In genomic region chrX:49287665-49288064, GRCh38 we compare ENCODE assay signal across 26 cellular contexts. TPM values are rescaled to one million over a fixed set of nuclear protein-coding genes. Genes with fewer than 3 reads are reported as not detected.
DNase-seq lines count a peak whose midpoint lies in the region; ATAC-seq and TF ChIP-seq lines count a peak whose summit lies in the region.
"Had no signal": no experiment of that assay in that cellular context is flagged by ENCODE, and none has a peak within 500 bp of the region (broad histone marks: within the 10 kb centered on the region; RNA-seq: fewer than 3 reads in every experiment).

No MANE protein-coding gene starts in this region.

- TF ChIP-seq POLR2A in gastrocnemius medialis (IDR thresholded peaks at IDR 0.05) = no peak

- no peak overlapping the region for H3K27ac ChIP-seq in CD8-positive, alpha-beta T cell (ENCODE audit: low read depth, low read length)
- no peak overlapping the region for H3K27ac ChIP-seq in gastrocnemius medialis
- H3K27ac ChIP-seq: HL-60, SJSA1 had no signal

- no peaks in the 10 kb centered on the region for H3K36me3 ChIP-seq in CD8-positive, alpha-beta T cell (ENCODE audit: insufficient read depth, low read length)
- peaks cover 0 to 11% of the 10 kb centered on the region in 2 donors for H3K36me3 ChIP-seq in gastrocnemius medialis
- H3K36me3 ChIP-seq: SJSA1 had no signal

- DNase-seq in activated T-cell treated with anti-CD3 and anti-CD28 coated beads, Interleukin-2, amount 50 U/mL, for 24 hours = peak; percentile 14
- DNase-seq in activated T-cell treated with anti-CD3 and anti-CD28 coated beads, Interleukin-2, amount 50 U/mL, for 72 hours = no peak
- DNase-seq in CD8-positive, alpha-beta T cell = no peak
- no peak for DNase-seq in T-helper 2 cell treated with Interferon-gamma antibody and Interleukin-4, amounts not matched to agents 5 μg/mL and 100 μg/mL, for 36 hours (ENCODE audit: low spot score)
- DNase-seq in stimulated activated effector memory CD8-positive, alpha-beta T cell treated with anti-CD3 and anti-CD28 coated beads, Interleukin-12 subunit alpha, Interleukin-12 subunit beta, amount 100 ng/mL, for 72 hours (ENCODE audit: low spot score in 2 of 2) = no peak
- DNase-seq in gastrocnemius medialis = no peak
- DNase-seq: C1 segment of cervical spinal cord, Calu3, DMS79 treated with DMSO at 0.1 percent for 48 hours, GF-D8, HCEC 1CT, NCI-H1048, NCI-H1417, NCI-H1694, NCI-H2029 treated with DMSO at 0.1 percent for 48 hours, NCI-H446 treated with DMSO at 0.1 percent for 48 hours, NCI-H526, NCI-H82, Right ventricle myocardium superior, RPMI8226 had no signal

- no peak for ATAC-seq in activated T-cell treated with anti-CD3 and anti-CD28 coated beads, Interleukin-2, amount 50 U/mL, for 72 hours (replicated peaks in 1 of 2)
- ATAC-seq in CD8-positive, alpha-beta T cell = no peak
- ATAC-seq in stimulated activated effector memory CD8-positive, alpha-beta T cell treated with anti-CD3 and anti-CD28 coated beads, Interleukin-12 subunit alpha, Interleukin-12 subunit beta, amount 100 ng/mL, for 72 hours = peak; percentile 28
- ATAC-seq in GM18520 (IDR thresholded peaks at IDR 0.05; ENCODE audit: unreplicated experiment) (no peak), gastrocnemius medialis (no peak)

- no peak overlapping the region for H3K4me3 ChIP-seq in CD8-positive, alpha-beta T cell (ENCODE audit: low read depth, low read length)
- H3K4me3 ChIP-seq in gastrocnemius medialis = no peak overlapping the region
- H3K4me3 ChIP-seq: SJSA1 had no signal

- H3K27ac Mint-ChIP-seq in activated T-cell treated with anti-CD3 and anti-CD28 coated beads, Interleukin-2, amount 50 U/mL, for 24 hours = peak overlapping the region; percentile 34
- no peak overlapping the region for H3K27ac Mint-ChIP-seq in activated T-cell treated with anti-CD3 and anti-CD28 coated beads, Interleukin-2, amount 50 U/mL, for 72 hours
- H3K27ac Mint-ChIP-seq in CD8-positive, alpha-beta T cell = peak overlapping the region; percentile 13
- peak overlapping the region; percentile 31 for H3K27ac Mint-ChIP-seq in T-helper 2 cell treated with Interferon-gamma antibody and Interleukin-4, amounts not matched to agents 5 μg/mL and 100 μg/mL, for 36 hours
- no peak overlapping the region for H3K27ac Mint-ChIP-seq in stimulated activated effector memory CD8-positive, alpha-beta T cell treated with anti-CD3 and anti-CD28 coated beads, Interleukin-12 subunit alpha, Interleukin-12 subunit beta, amount 100 ng/mL, for 72 hours
- H3K27ac Mint-ChIP-seq: IgD-negative memory B cell had no signal

- in situ Hi-C loops in gastrocnemius medialis (cut with MboI; ENCODE audit: low sequenced_read_pairs in 4 of 4) = no loop called here

- CTCF ChIA-PET in CD8-positive, alpha-beta T cell (lab: Charles Lee) = interaction anchor here (0.7 kb wide), 1 partner anchor 20 kb away, joined by 3 read pairs; no protein-coding TSS in a partner anchor

- no peak overlapping the region for H3K4me3 Mint-ChIP-seq in activated T-cell treated with anti-CD3 and anti-CD28 coated beads, Interleukin-2, amount 50 U/mL, for 24 hours
- H3K4me3 Mint-ChIP-seq in activated T-cell treated with anti-CD3 and anti-CD28 coated beads, Interleukin-2, amount 50 U/mL, for 72 hours = no peak overlapping the region
- H3K4me3 Mint-ChIP-seq in CD8-positive, alpha-beta T cell = no peak overlapping the region
- no peak overlapping the region for H3K4me3 Mint-ChIP-seq in T-helper 2 cell treated with Interferon-gamma antibody and Interleukin-4, amounts not matched to agents 5 μg/mL and 100 μg/mL, for 36 hours
- H3K4me3 Mint-ChIP-seq in stimulated activated effector memory CD8-positive, alpha-beta T cell treated with anti-CD3 and anti-CD28 coated beads, Interleukin-12 subunit alpha, Interleukin-12 subunit beta, amount 100 ng/mL, for 72 hours = no peak overlapping the region
- H3K4me3 Mint-ChIP-seq: IgD-negative memory B cell had no signal

- intact Hi-C loops in CD8-positive, alpha-beta T cell (cut with DNase I, micrococcal nuclease) = loop anchor here in 1 of 2 experiments (2.0 kb wide), 1 partner anchor 467 kb away; no protein-coding TSS in a partner anchor
- intact Hi-C loops in gastrocnemius medialis (cut with DNase I; ENCODE audit: low total_unique reads) = no loop called here

- peaks cover 36% of the 10 kb centered on the region for H3K27me3 Mint-ChIP-seq in activated T-cell treated with anti-CD3 and anti-CD28 coated beads, Interleukin-2, amount 50 U/mL, for 24 hours
- peaks cover 9% of the 10 kb centered on the region for H3K27me3 Mint-ChIP-seq in activated T-cell treated with anti-CD3 and anti-CD28 coated beads, Interleukin-2, amount 50 U/mL, for 72 hours (ENCODE audit: low read depth)
- no peaks in the 10 kb centered on the region for H3K27me3 Mint-ChIP-seq in CD8-positive, alpha-beta T cell (ENCODE audit: low read depth)
- H3K27me3 Mint-ChIP-seq in T-helper 2 cell treated with Interferon-gamma antibody and Interleukin-4, amounts not matched to agents 5 μg/mL and 100 μg/mL, for 36 hours (ENCODE audit: low read depth) = no peaks in the 10 kb centered on the region

- peaks cover 30% of the 10 kb centered on the region for H3K4me1 Mint-ChIP-seq in activated T-cell treated with anti-CD3 and anti-CD28 coated beads, Interleukin-2, amount 50 U/mL, for 24 hours (ENCODE audit: low read depth)
- peaks cover 33% of the 10 kb centered on the region for H3K4me1 Mint-ChIP-seq in activated T-cell treated with anti-CD3 and anti-CD28 coated beads, Interleukin-2, amount 50 U/mL, for 72 hours (ENCODE audit: low read depth)
- peaks cover 31% of the 10 kb centered on the region for H3K4me1 Mint-ChIP-seq in CD8-positive, alpha-beta T cell (ENCODE audit: low read depth)
- peaks cover 20% of the 10 kb centered on the region for H3K4me1 Mint-ChIP-seq in T-helper 2 cell treated with Interferon-gamma antibody and Interleukin-4, amounts not matched to agents 5 μg/mL and 100 μg/mL, for 36 hours (ENCODE audit: low read depth)
- peaks cover 35% of the 10 kb centered on the region for H3K4me1 Mint-ChIP-seq in stimulated activated effector memory CD8-positive, alpha-beta T cell treated with anti-CD3 and anti-CD28 coated beads, Interleukin-12 subunit alpha, Interleukin-12 subunit beta, amount 100 ng/mL, for 72 hours

- POLR2A ChIA-PET in CD8-positive, alpha-beta T cell (lab: Charles Lee) = interaction anchor here (0.9 kb wide), 1 partner anchor 15 kb away, joined by 5 read pairs; no protein-coding TSS in a partner anchor

- no peaks in the 10 kb centered on the region for H3K9me3 Mint-ChIP-seq in activated T-cell treated with anti-CD3 and anti-CD28 coated beads, Interleukin-2, amount 50 U/mL, for 24 hours
- H3K9me3 Mint-ChIP-seq in activated T-cell treated with anti-CD3 and anti-CD28 coated beads, Interleukin-2, amount 50 U/mL, for 72 hours = no peaks in the 10 kb centered on the region
- no peaks in the 10 kb centered on the region for H3K9me3 Mint-ChIP-seq in CD8-positive, alpha-beta T cell
- no peaks in the 10 kb centered on the region for H3K9me3 Mint-ChIP-seq in T-helper 2 cell treated with Interferon-gamma antibody and Interleukin-4, amounts not matched to agents 5 μg/mL and 100 μg/mL, for 36 hours
- no peaks in the 10 kb centered on the region for H3K9me3 Mint-ChIP-seq in stimulated activated effector memory CD8-positive, alpha-beta T cell treated with anti-CD3 and anti-CD28 coated beads, Interleukin-12 subunit alpha, Interleukin-12 subunit beta, amount 100 ng/mL, for 72 hours
- H3K9me3 Mint-ChIP-seq: IgD-negative memory B cell had no signal

- no peaks in the 10 kb centered on the region for H3K36me3 Mint-ChIP-seq in activated T-cell treated with anti-CD3 and anti-CD28 coated beads, Interleukin-2, amount 50 U/mL, for 24 hours (ENCODE audit: low read depth)
- no peaks in the 10 kb centered on the region for H3K36me3 Mint-ChIP-seq in activated T-cell treated with anti-CD3 and anti-CD28 coated beads, Interleukin-2, amount 50 U/mL, for 72 hours (ENCODE audit: insufficient read depth in 2 of 2)
- peaks cover 6% of the 10 kb centered on the region for H3K36me3 Mint-ChIP-seq in CD8-positive, alpha-beta T cell
- peaks cover 22% of the 10 kb centered on the region for H3K36me3 Mint-ChIP-seq in T-helper 2 cell treated with Interferon-gamma antibody and Interleukin-4, amounts not matched to agents 5 μg/mL and 100 μg/mL, for 36 hours (ENCODE audit: low read depth)
- peaks cover 4% of the 10 kb centered on the region for H3K36me3 Mint-ChIP-seq in stimulated activated effector memory CD8-positive, alpha-beta T cell treated with anti-CD3 and anti-CD28 coated beads, Interleukin-12 subunit alpha, Interleukin-12 subunit beta, amount 100 ng/mL, for 72 hours
- H3K36me3 Mint-ChIP-seq: IgD-negative memory B cell had no signal

- H3K27me3 ChIP-seq in CD8-positive, alpha-beta T cell (ENCODE audit: insufficient read depth, low read length) = no peaks in the 10 kb centered on the region
- no peaks in the 10 kb centered on the region for H3K27me3 ChIP-seq in gastrocnemius medialis
- H3K27me3 ChIP-seq: SJSA1 had no signal

- H3K4me1 ChIP-seq in CD8-positive, alpha-beta T cell (ENCODE audit: insufficient read depth, low read length) = peaks cover 29% of the 10 kb centered on the region
- H3K4me1 ChIP-seq in gastrocnemius medialis = no peaks in the 10 kb centered on the region
- H3K4me1 ChIP-seq: SJSA1 had no signal

- TF ChIP-seq CTCF in CD8-positive, alpha-beta T cell (IDR thresholded peaks at IDR 0.05) = no peak
- no peak for TF ChIP-seq CTCF in gastrocnemius medialis (IDR thresholded peaks at IDR 0.05 in 4 of 5, conservative IDR thresholded peaks at IDR 0.05 in 1 of 5)

- no peaks in the 10 kb centered on the region for H3K9me3 ChIP-seq in CD8-positive, alpha-beta T cell (ENCODE audit: low read length)
- H3K9me3 ChIP-seq in gastrocnemius medialis = no peaks in the 10 kb centered on the region
- H3K9me3 ChIP-seq: SJSA1 had no signal

RNA-seq across cellular contexts. Expression of gene GAGE10, which starts 15.8 kb away (rescaled TPM):
- total RNA-seq in activated T-cell treated with anti-CD3 and anti-CD28 coated beads, Interleukin-2, amount 50 U/mL, for 72 hours = not detected
- total RNA-seq in CD8-positive, alpha-beta T cell = not detected
- not detected for total RNA-seq in gastrocnemius medialis
- total RNA-seq: A673, Calu3, H1, Right ventricle myocardium superior, SJSA1 had no signal

RNA-seq across cellular contexts. Expression of gene PPP1R3F, which starts 18.1 kb away (rescaled TPM):
- 10 to 100 TPM in 1 of 2 donors, 1 to 10 TPM in 1; 9.8 to 16.1 TPM for total RNA-seq in activated T-cell treated with anti-CD3 and anti-CD28 coated beads, Interleukin-2, amount 50 U/mL, for 72 hours
- total RNA-seq in CD8-positive, alpha-beta T cell = 1 to 10 TPM; 4.8 to 6.1 TPM
- total RNA-seq in gastrocnemius medialis = 10 to 100 TPM; 24.0 to 49.6 (median 34.2) TPM

RNA-seq across cellular contexts. Expression of gene FOXP3, which starts 23.2 kb away (rescaled TPM):
- total RNA-seq in activated T-cell treated with anti-CD3 and anti-CD28 coated beads, Interleukin-2, amount 50 U/mL, for 72 hours = 10 to 100 TPM; 16.7 to 22.8 TPM
- under 1 TPM; 0.67 to 0.71 TPM for total RNA-seq in CD8-positive, alpha-beta T cell
- total RNA-seq in gastrocnemius medialis = not detected
- total RNA-seq: A673, Right ventricle myocardium superior, SJSA1 had no signal

RNA-seq across cellular contexts. Expression of gene GAGE12J, which starts 34.2 kb away (rescaled TPM):
- not detected for total RNA-seq in activated T-cell treated with anti-CD3 and anti-CD28 coated beads, Interleukin-2, amount 50 U/mL, for 72 hours
- total RNA-seq in CD8-positive, alpha-beta T cell = not detected
- not detected for total RNA-seq in gastrocnemius medialis
- total RNA-seq: A673, Calu3, H1, Right ventricle myocardium superior, SJSA1 had no signal

RNA-seq across cellular contexts. Expression of gene GAGE13, which starts 43.7 kb away (rescaled TPM):
- total RNA-seq in activated T-cell treated with anti-CD3 and anti-CD28 coated beads, Interleukin-2, amount 50 U/mL, for 72 hours = not detected
- not detected for total RNA-seq in CD8-positive, alpha-beta T cell
- not detected for total RNA-seq in gastrocnemius medialis
- total RNA-seq: A673, Calu3, H1, Right ventricle myocardium superior, SJSA1 had no signal

Comparison
In these comparisons a context has a peak if more than half of its experiments do, and no peak if none do; other contexts are left out.
1. H3K27ac Mint-ChIP-seq: peak in activated T-cell treated with anti-CD3 and anti-CD28 coated beads, Interleukin-2, amount 50 U/mL, for 24 hours (single experiment), CD8-positive, alpha-beta T cell (single experiment) and T-helper 2 cell treated with Interferon-gamma antibody and Interleukin-4, amounts not matched to agents 5 μg/mL and 100 μg/mL, for 36 hours (single experiment); none in activated T-cell treated with anti-CD3 and anti-CD28 coated beads, Interleukin-2, amount 50 U/mL, for 72 hours (single experiment) and stimulated activated effector memory CD8-positive, alpha-beta T cell treated with anti-CD3 and anti-CD28 coated beads, Interleukin-12 subunit alpha, Interleukin-12 subunit beta, amount 100 ng/mL, for 72 hours (single experiment).
2. RNA of gene FOXP3, which starts 23.2 kb away (total RNA-seq): 16.7 to 22.8 TPM in activated T-cell treated with anti-CD3 and anti-CD28 coated beads, Interleukin-2, amount 50 U/mL, for 72 hours; 0.67 to 0.71 TPM in CD8-positive, alpha-beta T cell and not detected in gastrocnemius medialis; every median in the first group is over 10 times any median in the second.